ENCODE assay signal across 15 cellular contexts in the genomic region with DNA sequence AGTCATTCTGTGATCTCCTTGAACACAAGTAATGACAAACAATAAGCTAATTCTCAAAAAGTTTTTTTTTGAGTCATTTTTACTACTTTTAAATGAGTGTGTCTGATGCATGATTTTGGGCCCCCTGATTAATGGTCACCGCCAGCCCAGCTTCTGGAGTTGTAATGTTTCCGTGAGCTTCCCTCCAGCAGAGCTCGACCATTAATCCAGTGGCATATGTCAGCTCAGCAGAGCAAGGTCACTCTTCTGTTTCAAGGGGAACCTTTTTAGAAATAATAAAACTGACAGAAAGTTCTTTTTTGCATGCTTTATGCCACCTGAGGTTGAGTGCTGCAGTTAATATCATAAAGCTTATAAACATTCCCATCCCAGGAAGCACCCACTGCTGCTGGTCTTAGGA. TPM values are rescaled to one million over a fixed set of nuclear protein-coding genes. Genes with fewer than 3 reads are reported as not detected.
DNase-seq lines count a peak whose midpoint lies in the region; ATAC-seq and TF ChIP-seq lines count a peak whose summit lies in the region.
"Had no signal": no experiment of that assay in that cellular context is flagged by ENCODE, and none has a peak within 500 bp of the region (broad histone marks: within the 10 kb centered on the region; RNA-seq: fewer than 3 reads in every experiment).

No MANE protein-coding gene starts in this region.

- H3K9me3 ChIP-seq in trophoblast cell (ENCODE audit: insufficient read depth, low read depth, low read length) = no peaks in the 10 kb centered on the region
- H3K9me3 ChIP-seq: HAP-1, sigmoid colon had no signal

- H2AK5ac ChIP-seq in trophoblast cell (ENCODE audit: low read length) = no peak overlapping the region

- H2BK5ac ChIP-seq in trophoblast cell (ENCODE audit: low read depth, low read length, poor library complexity) = no peak overlapping the region

- no peak overlapping the region for H4K91ac ChIP-seq in trophoblast cell (ENCODE audit: low read depth, low read length)

- no peak overlapping the region for H2AFZ ChIP-seq in trophoblast cell (ENCODE audit: insufficient read depth, low read length, poor library complexity)

- H3K27me3 ChIP-seq in trophoblast cell (ENCODE audit: insufficient read depth, low read length) = no peaks in the 10 kb centered on the region
- H3K27me3 ChIP-seq: sigmoid colon had no signal

- H3K27me3 Mint-ChIP-seq in activated naive CD8-positive, alpha-beta T cell treated with anti-CD3 and anti-CD28 coated beads, Interleukin-2, amount 50 U/mL, for 24 hours = no peaks in the 10 kb centered on the region

- ATAC-seq in activated naive CD8-positive, alpha-beta T cell treated with anti-CD3 and anti-CD28 coated beads, Interleukin-2, amount 50 U/mL, for 24 hours = no peak
- ATAC-seq in stimulated activated effector memory CD8-positive, alpha-beta T cell treated with anti-CD3 and anti-CD28 coated beads, Interleukin-12 subunit alpha, Interleukin-12 subunit beta, amount 100 ng/mL, for 72 hours = peak; percentile 56

- H3K9me3 Mint-ChIP-seq in activated naive CD8-positive, alpha-beta T cell treated with anti-CD3 and anti-CD28 coated beads, Interleukin-2, amount 50 U/mL, for 24 hours = peaks cover 18% of the 10 kb centered on the region
- peaks cover 3% of the 10 kb centered on the region for H3K9me3 Mint-ChIP-seq in stimulated activated effector memory CD8-positive, alpha-beta T cell treated with anti-CD3 and anti-CD28 coated beads, Interleukin-12 subunit alpha, Interleukin-12 subunit beta, amount 100 ng/mL, for 72 hours

- H3K36me3 Mint-ChIP-seq in activated naive CD8-positive, alpha-beta T cell treated with anti-CD3 and anti-CD28 coated beads, Interleukin-2, amount 50 U/mL, for 24 hours (ENCODE audit: low read depth) = peaks cover 52% of the 10 kb centered on the region
- peaks cover 77% of the 10 kb centered on the region for H3K36me3 Mint-ChIP-seq in stimulated activated effector memory CD8-positive, alpha-beta T cell treated with anti-CD3 and anti-CD28 coated beads, Interleukin-12 subunit alpha, Interleukin-12 subunit beta, amount 100 ng/mL, for 72 hours

- no peak overlapping the region for H3K4me3 ChIP-seq in NB4 (ENCODE audit: low read depth, low read length)
- H3K4me3 ChIP-seq in trophoblast cell (ENCODE audit: low read depth, low read length) = no peak overlapping the region
- H3K4me3 ChIP-seq: HAP-1, sigmoid colon had no signal

- H3K27ac ChIP-seq in trophoblast cell (ENCODE audit: low read depth, low read length) = no peak overlapping the region
- H3K27ac ChIP-seq: sigmoid colon had no signal

- H3K23ac ChIP-seq in trophoblast cell (ENCODE audit: low read length) = no peak overlapping the region

- H3K4me1 ChIP-seq in trophoblast cell (ENCODE audit: control insufficient read depth in 1 of 2, insufficient read depth in 2 of 2, low read length in 2 of 2) = no peaks in the 10 kb centered on the region
- H3K4me1 ChIP-seq: HAP-1, sigmoid colon had no signal

- H4K8ac ChIP-seq in trophoblast cell (ENCODE audit: low read depth, low read length) = no peak overlapping the region

- H4K12ac ChIP-seq in trophoblast cell (ENCODE audit: low read depth, low read length) = no peak overlapping the region

- no peak overlapping the region for H3K14ac ChIP-seq in trophoblast cell (ENCODE audit: low read length)

- H3K4me1 Mint-ChIP-seq in activated naive CD8-positive, alpha-beta T cell treated with anti-CD3 and anti-CD28 coated beads, Interleukin-2, amount 50 U/mL, for 24 hours = peaks cover 92% of the 10 kb centered on the region
- H3K4me1 Mint-ChIP-seq in stimulated activated effector memory CD8-positive, alpha-beta T cell treated with anti-CD3 and anti-CD28 coated beads, Interleukin-12 subunit alpha, Interleukin-12 subunit beta, amount 100 ng/mL, for 72 hours = peaks cover 69% of the 10 kb centered on the region
- H3K4me1 Mint-ChIP-seq: endodermal cell had no signal

- no peak for TF ChIP-seq POLR2A in NB4 (IDR thresholded peaks at IDR 0.05; ENCODE audit: extremely low read depth, insufficient read length)

- peak; percentile 66 for DNase-seq in activated effector memory CD4-positive, alpha-beta T cell treated with anti-CD3 and anti-CD28 coated beads, Interleukin-2, amount 50 U/mL, for 16 hours
- DNase-seq in activated effector memory CD4-positive, alpha-beta T cell treated with Interleukin-2 at 50 U/mL for 16 hours = no peak
- DNase-seq in NB4 (ENCODE audit: low read depth) (peak; percentile 19), AG08395 (ENCODE audit: low spot score) (no peak), trophoblast cell (no peak), Ammon's horn (ENCODE audit: low spot score) (no peak)
- DNase-seq in activated naive CD8-positive, alpha-beta T cell treated with anti-CD3 and anti-CD28 coated beads, Interleukin-2, amount 50 U/mL, for 24 hours = no peak
- no peak for DNase-seq in stimulated activated effector memory CD8-positive, alpha-beta T cell treated with anti-CD3 and anti-CD28 coated beads, Interleukin-12 subunit alpha, Interleukin-12 subunit beta, amount 100 ng/mL, for 72 hours (ENCODE audit: low spot score in 2 of 2)
- DNase-seq: activated gamma-delta T cell treated with Interleukin-2 at 50 U/mL for 16 hours, endodermal cell, KG1, NCI-H526 treated with DMSO at 0.1 percent for 48 hours, nucleus accumbens, sigmoid colon had no signal

- peak overlapping the region; percentile 60 for H3K4me3 Mint-ChIP-seq in activated naive CD8-positive, alpha-beta T cell treated with anti-CD3 and anti-CD28 coated beads, Interleukin-2, amount 50 U/mL, for 24 hours
- H3K4me3 Mint-ChIP-seq in stimulated activated effector memory CD8-positive, alpha-beta T cell treated with anti-CD3 and anti-CD28 coated beads, Interleukin-12 subunit alpha, Interleukin-12 subunit beta, amount 100 ng/mL, for 72 hours = peak overlapping the region; percentile 66
- H3K4me3 Mint-ChIP-seq: endodermal cell had no signal

- H2BK12ac ChIP-seq in trophoblast cell (ENCODE audit: low read length) = no peak overlapping the region

- no peak overlapping the region for H3K9ac ChIP-seq in trophoblast cell (ENCODE audit: low read length)

- no peaks in the 10 kb centered on the region for H3K79me2 ChIP-seq in trophoblast cell (ENCODE audit: control insufficient read depth, insufficient read depth, low read length, poor library complexity)

- TF ChIP-seq CTCF in NB4 (IDR thresholded peaks at IDR 0.05; ENCODE audit: low read depth, low read length) = no peak

- no CpG with 5 or more reads among the region's 3 CpGs for WGBS in trophoblast cell (ENCODE audit: extremely low coverage, insufficient coverage, insufficient read length)

- no peak overlapping the region for H3K4me2 ChIP-seq in trophoblast cell (ENCODE audit: low read length)

- H3K36me3 ChIP-seq in trophoblast cell (ENCODE audit: control insufficient read depth in 1 of 2, insufficient read depth in 2 of 2, low read length in 2 of 2) = no peaks in the 10 kb centered on the region
- H3K36me3 ChIP-seq: HAP-1, sigmoid colon had no signal

- H3K18ac ChIP-seq in trophoblast cell (ENCODE audit: low read length) = no peak overlapping the region

- no peak overlapping the region for H2BK120ac ChIP-seq in trophoblast cell (ENCODE audit: insufficient read depth, low read length, poor library complexity)

- no peaks in the 10 kb centered on the region for H3K79me1 ChIP-seq in trophoblast cell (ENCODE audit: low read length)

- peak overlapping the region; percentile 95 for H3K27ac Mint-ChIP-seq in activated naive CD8-positive, alpha-beta T cell treated with anti-CD3 and anti-CD28 coated beads, Interleukin-2, amount 50 U/mL, for 24 hours
- H3K27ac Mint-ChIP-seq in stimulated activated effector memory CD8-positive, alpha-beta T cell treated with anti-CD3 and anti-CD28 coated beads, Interleukin-12 subunit alpha, Interleukin-12 subunit beta, amount 100 ng/mL, for 72 hours = peak overlapping the region; percentile 99
- H3K27ac Mint-ChIP-seq: endodermal cell had no signal

- H3K4ac ChIP-seq in trophoblast cell (ENCODE audit: low read depth, low read length) = no peak overlapping the region

RNA-seq across cellular contexts. Expression of gene SAMSN1, which starts 14.2 kb away (rescaled TPM):
- 0.07 and 0.08 TPM in 2 replicates for polyA plus RNA-seq in trophoblast cell (2013)

Comparison
In these comparisons a context has a peak if more than half of its experiments do, and no peak if none do; other contexts are left out.
1. DNase-seq: peak in activated effector memory CD4-positive, alpha-beta T cell treated with anti-CD3 and anti-CD28 coated beads, Interleukin-2, amount 50 U/mL, for 16 hours (single experiment) and NB4 (single experiment); none in activated effector memory CD4-positive, alpha-beta T cell treated with Interleukin-2 at 50 U/mL for 16 hours (single experiment), activated naive CD8-positive, alpha-beta T cell treated with anti-CD3 and anti-CD28 coated beads, Interleukin-2, amount 50 U/mL, for 24 hours (single experiment), stimulated activated effector memory CD8-positive, alpha-beta T cell treated with anti-CD3 and anti-CD28 coated beads, Interleukin-12 subunit alpha, Interleukin-12 subunit beta, amount 100 ng/mL, for 72 hours (0 of 2), AG08395 (single experiment), trophoblast cell (0 of 2) and Ammon's horn (single experiment).